1 cellular context compared by ENCODE assay signal in the genomic region with DNA sequence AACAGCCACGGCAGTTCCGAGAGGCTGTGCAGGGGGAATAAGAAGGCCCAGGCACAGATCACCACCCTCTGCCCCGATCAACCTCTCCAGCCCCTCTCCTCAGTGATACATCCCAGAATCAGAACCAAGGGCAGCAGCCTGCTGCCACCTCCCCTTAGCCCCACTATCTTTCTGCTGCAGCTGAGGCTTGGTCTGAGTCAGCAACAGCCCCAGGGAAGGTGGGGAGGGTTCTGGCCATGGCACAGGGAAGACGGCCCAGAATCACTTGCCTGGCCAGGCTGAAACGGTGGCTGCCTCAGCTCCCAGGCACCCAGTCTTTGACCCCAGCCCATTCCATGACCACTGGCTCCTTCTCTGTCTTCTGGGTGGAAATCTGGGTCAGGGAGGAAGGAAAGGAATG.
TF ChIP-seq lines count a peak whose summit lies in the region.

No MANE protein-coding gene starts in this region.

TF ChIP-seq in GM12878, 131 proteins besides CTCF, POLR2A, EP300 and RAD21:
- TF ChIP-seq, protein P1, sequence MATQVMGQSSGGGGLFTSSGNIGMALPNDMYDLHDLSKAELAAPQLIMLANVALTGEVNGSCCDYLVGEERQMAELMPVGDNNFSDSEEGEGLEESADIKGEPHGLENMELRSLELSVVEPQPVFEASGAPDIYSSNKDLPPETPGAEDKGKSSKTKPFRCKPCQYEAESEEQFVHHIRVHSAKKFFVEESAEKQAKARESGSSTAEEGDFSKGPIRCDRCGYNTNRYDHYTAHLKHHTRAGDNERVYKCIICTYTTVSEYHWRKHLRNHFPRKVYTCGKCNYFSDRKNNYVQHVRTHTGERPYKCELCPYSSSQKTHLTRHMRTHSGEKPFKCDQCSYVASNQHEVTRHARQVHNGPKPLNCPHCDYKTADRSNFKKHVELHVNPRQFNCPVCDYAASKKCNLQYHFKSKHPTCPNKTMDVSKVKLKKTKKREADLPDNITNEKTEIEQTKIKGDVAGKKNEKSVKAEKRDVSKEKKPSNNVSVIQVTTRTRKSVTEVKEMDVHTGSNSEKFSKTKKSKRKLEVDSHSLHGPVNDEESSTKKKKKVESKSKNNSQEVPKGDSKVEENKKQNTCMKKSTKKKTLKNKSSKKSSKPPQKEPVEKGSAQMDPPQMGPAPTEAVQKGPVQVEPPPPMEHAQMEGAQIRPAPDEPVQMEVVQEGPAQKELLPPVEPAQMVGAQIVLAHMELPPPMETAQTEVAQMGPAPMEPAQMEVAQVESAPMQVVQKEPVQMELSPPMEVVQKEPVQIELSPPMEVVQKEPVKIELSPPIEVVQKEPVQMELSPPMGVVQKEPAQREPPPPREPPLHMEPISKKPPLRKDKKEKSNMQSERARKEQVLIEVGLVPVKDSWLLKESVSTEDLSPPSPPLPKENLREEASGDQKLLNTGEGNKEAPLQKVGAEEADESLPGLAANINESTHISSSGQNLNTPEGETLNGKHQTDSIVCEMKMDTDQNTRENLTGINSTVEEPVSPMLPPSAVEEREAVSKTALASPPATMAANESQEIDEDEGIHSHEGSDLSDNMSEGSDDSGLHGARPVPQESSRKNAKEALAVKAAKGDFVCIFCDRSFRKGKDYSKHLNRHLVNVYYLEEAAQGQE (IDR thresholded peaks at IDR 0.05; ENCODE audit: low read depth, low read length), result peak; percentile 55; the same call in 1 of the 2 replicates
- TF ChIP-seq ZNF592 (IDR thresholded peaks at IDR 0.05), result no peak
